Comparison of ENCODE assay signal across 11 cellular contexts in the genomic region with DNA sequence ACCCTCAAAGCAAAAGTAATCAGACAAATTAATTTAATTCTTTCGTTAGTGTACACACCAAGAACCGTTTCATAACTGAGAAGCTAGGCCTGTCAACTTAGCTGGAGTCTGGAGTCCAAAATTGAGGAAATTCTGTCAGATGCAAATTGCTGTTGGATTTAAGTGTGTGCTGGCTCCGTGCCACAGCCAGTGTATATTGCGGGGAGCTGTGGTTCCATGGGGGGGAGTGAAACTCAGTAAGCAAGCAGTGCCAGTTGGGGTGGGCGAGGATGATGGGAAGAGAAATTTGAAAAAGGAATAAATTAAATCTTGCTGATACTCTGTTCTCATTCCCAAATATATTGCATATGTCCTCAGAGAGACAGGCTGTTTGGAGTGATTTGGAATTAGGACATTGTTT. TPM values are rescaled to one million over a fixed set of nuclear protein-coding genes. Genes with fewer than 3 reads are reported as not detected.
DNase-seq lines count a peak whose midpoint lies in the region; ATAC-seq and TF ChIP-seq lines count a peak whose summit lies in the region.
"Had no signal": no experiment of that assay in that cellular context is flagged by ENCODE, and none has a peak within 500 bp of the region (broad histone marks: within the 10 kb centered on the region; RNA-seq: fewer than 3 reads in every experiment).

No MANE protein-coding gene starts in this region.

- H3K4me1 ChIP-seq in DND-41 (ENCODE audit: insufficient read depth, low read length), result peaks cover 59% of the 10 kb centered on the region
- peaks cover 15% of the 10 kb centered on the region for H3K4me1 ChIP-seq in prostate gland (replicated peaks)

- H3K27me3 Mint-ChIP-seq in IgD-negative memory B cell (no peaks in the 10 kb centered on the region), neural crest cell (ENCODE audit: low read depth) (no peaks in the 10 kb centered on the region)
- no peaks in the 10 kb centered on the region for H3K27me3 Mint-ChIP-seq in activated naive CD8-positive, alpha-beta T cell treated with anti-CD3 and anti-CD28 coated beads for 36 hours

- H3K4me3 ChIP-seq in DND-41 (ENCODE audit: low read depth in 1 of 2, low read length in 2 of 2) (peak overlapping the region in 1 of 2 experiments; percentile 8; a peak in 1 of 4 replicates), prostate gland (no peak overlapping the region)

- ATAC-seq in DND-41 (ENCODE audit: insufficient read depth, low read depth), result no peak
- ATAC-seq: left cardiac atrium had no signal

- peaks cover 64 to 72% (median 66%) of the 10 kb centered on the region in 3 donors for H3K4me1 Mint-ChIP-seq in IgD-negative memory B cell
- peaks cover 74% of the 10 kb centered on the region for H3K4me1 Mint-ChIP-seq in activated naive CD8-positive, alpha-beta T cell treated with anti-CD3 and anti-CD28 coated beads for 36 hours
- peaks cover 35% of the 10 kb centered on the region for H3K4me1 Mint-ChIP-seq in neural crest cell

- H3K27me3 ChIP-seq in DND-41 (ENCODE audit: insufficient read depth, low read length, poor library complexity) (no peaks in the 10 kb centered on the region), prostate gland (replicated peaks; ENCODE audit: insufficient read depth) (no peaks in the 10 kb centered on the region)

- H3K9me3 Mint-ChIP-seq in IgD-negative memory B cell (no peaks in the 10 kb centered on the region), neural crest cell (no peaks in the 10 kb centered on the region)
- H3K9me3 Mint-ChIP-seq in activated naive CD8-positive, alpha-beta T cell treated with anti-CD3 and anti-CD28 coated beads for 36 hours, result no peaks in the 10 kb centered on the region

- DNase-seq in DND-41 (no peak), neural crest cell (ENCODE audit: low read depth, low spot score) (no peak), ureter (ENCODE audit: low spot score) (no peak), DMS153 (lab: John Stamatoyannopoulos, UW) (no peak), prostate gland (ENCODE audit: low spot score) (no peak)
- DNase-seq in activated naive CD8-positive, alpha-beta T cell treated with anti-CD3 and anti-CD28 coated beads for 36 hours, result no peak
- no peak for DNase-seq in activated CD4-positive, CD25-positive, alpha-beta regulatory T cell treated with anti-CD3 and anti-CD28 coated beads, Interleukin-2, amount 50 U/mL, for 72 hours
- DNase-seq: GDM1, left cardiac atrium, NCI-H1105 had no signal

- no peak for TF ChIP-seq POLR2A in prostate gland (IDR thresholded peaks at IDR 0.05)

- H3K27ac ChIP-seq in DND-41 (ENCODE audit: low read length) (no peak overlapping the region; the same call in 1 of the 2 replicates), prostate gland (peak overlapping the region in 1 of 2 donors; percentile 9)

- peak overlapping the region; percentile 2; the same call in 1 of the 2 replicates for H3K9ac ChIP-seq in DND-41 (ENCODE audit: low read depth, low read length)

- H3K4me2 ChIP-seq in DND-41 (ENCODE audit: insufficient read depth, low read length), result peak overlapping the region; percentile 82; the same call in 1 of the 2 replicates

- no peaks in the 10 kb centered on the region for H3K9me3 ChIP-seq in DND-41 (ENCODE audit: insufficient read depth, low read length, severe bottlenecking)
- no peaks in the 10 kb centered on the region for H3K9me3 ChIP-seq in prostate gland

- intact Hi-C loops in prostate gland (cut with DNase I), result no loop called here

- peaks cover 89% of the 10 kb centered on the region for H3K79me2 ChIP-seq in DND-41 (ENCODE audit: insufficient read depth, low read length)

- H3K36me3 ChIP-seq in DND-41 (ENCODE audit: insufficient read depth, low read length) (peaks cover 54% of the 10 kb centered on the region), prostate gland (no peaks in the 10 kb centered on the region)

- no peak overlapping the region for H2AFZ ChIP-seq in DND-41 (ENCODE audit: low read depth, low read length)

- TF ChIP-seq CTCF in DND-41 (IDR thresholded peaks at IDR 0.05; ENCODE audit: borderline replicate concordance, extremely low read depth, low read length, poor library complexity, severe bottlenecking), result no peak
- no peak for TF ChIP-seq CTCF in neural crest cell (conservative IDR thresholded peaks at IDR 0.05)
- no peak for TF ChIP-seq CTCF in prostate gland (IDR thresholded peaks at IDR 0.05)

- peaks cover 76% of the 10 kb centered on the region for H4K20me1 ChIP-seq in DND-41 (ENCODE audit: insufficient read depth, low read length)

- H3K4me3 Mint-ChIP-seq in IgD-negative memory B cell, result peak overlapping the region; percentile 90 to 98 (median 96)
- H3K4me3 Mint-ChIP-seq in activated naive CD8-positive, alpha-beta T cell treated with anti-CD3 and anti-CD28 coated beads for 36 hours, result peak overlapping the region; percentile 86
- peak overlapping the region; percentile 20 for H3K4me3 Mint-ChIP-seq in neural crest cell

- 64% methylated on average over 5 of the region's 5 CpGs for WGBS in prostate gland

- no peaks in the 10 kb centered on the region for H3K36me3 Mint-ChIP-seq in IgD-negative memory B cell
- peaks cover 80% of the 10 kb centered on the region for H3K36me3 Mint-ChIP-seq in activated naive CD8-positive, alpha-beta T cell treated with anti-CD3 and anti-CD28 coated beads for 36 hours
- H3K36me3 Mint-ChIP-seq in neural crest cell (ENCODE audit: low read depth), result no peaks in the 10 kb centered on the region

- H3K27ac Mint-ChIP-seq in IgD-negative memory B cell, result peak overlapping the region; percentile 53 to 67 (median 56)
- H3K27ac Mint-ChIP-seq in activated naive CD8-positive, alpha-beta T cell treated with anti-CD3 and anti-CD28 coated beads for 36 hours, result peak overlapping the region; percentile 96
- no peak overlapping the region for H3K27ac Mint-ChIP-seq in neural crest cell (ENCODE audit: unreplicated experiment)

RNA-seq across cellular contexts. Expression of a gene that starts 4.0 kb away (rescaled TPM):
- polyA plus RNA-seq in IgD-negative memory B cell, result 862 TPM
- total RNA-seq in activated naive CD8-positive, alpha-beta T cell treated with anti-CD3 and anti-CD28 coated beads for 36 hours, result 100 to 1,000 TPM; 562 to 566 TPM
- total RNA-seq in neural crest cell, result 159 and 160 TPM in 2 replicates
- 520 TPM for total RNA-seq in ureter
- total RNA-seq in prostate gland, result 100 to 1,000 TPM; 182 to 207 TPM

RNA-seq across cellular contexts. Expression of a gene that starts 39.8 kb away (rescaled TPM):
- 0.64 TPM for polyA plus RNA-seq in IgD-negative memory B cell
- total RNA-seq in activated naive CD8-positive, alpha-beta T cell treated with anti-CD3 and anti-CD28 coated beads for 36 hours, result under 1 TPM; 0.24 to 0.58 TPM
- 0.14 TPM in 1 of 2 replicates, not detected in the other for total RNA-seq in neural crest cell
- total RNA-seq in ureter, result 1.5 TPM
- total RNA-seq in prostate gland, result under 1 TPM in 1 of 2 donors, not detected in 1; 0.91 TPM

RNA-seq across cellular contexts. Expression of a gene that starts 48.9 kb away (rescaled TPM):
- 82.0 TPM for polyA plus RNA-seq in IgD-negative memory B cell
- total RNA-seq in activated naive CD8-positive, alpha-beta T cell treated with anti-CD3 and anti-CD28 coated beads for 36 hours, result 10 to 100 TPM; 94.6 to 97.7 TPM
- 76.6 and 77.6 TPM in 2 replicates for total RNA-seq in neural crest cell
- 82.0 TPM for total RNA-seq in ureter
- total RNA-seq in prostate gland, result 100 to 1,000 TPM; 217 to 237 TPM

RNA-seq across cellular contexts. Expression of a gene that starts 49.3 kb away (rescaled TPM):
- polyA plus RNA-seq in IgD-negative memory B cell, result 126 TPM
- 10 to 100 TPM; 23.6 to 25.1 TPM for total RNA-seq in activated naive CD8-positive, alpha-beta T cell treated with anti-CD3 and anti-CD28 coated beads for 36 hours
- total RNA-seq in neural crest cell (40.3 and 42.3 TPM in 2 replicates), ureter (66.2 TPM), prostate gland (100 to 1,000 TPM; 103 to 145 TPM)

RNA-seq across cellular contexts. Expression of a gene that starts 54.3 kb away (rescaled TPM):
- polyA plus RNA-seq in IgD-negative memory B cell, result 0.35 TPM
- not detected for total RNA-seq in activated naive CD8-positive, alpha-beta T cell treated with anti-CD3 and anti-CD28 coated beads for 36 hours
- total RNA-seq in neural crest cell, result not detected in 2 replicates
- total RNA-seq in ureter, result not detected
- total RNA-seq in prostate gland, result under 1 TPM in 1 of 2 donors, not detected in 1; 0.28 TPM

Comparison
In these comparisons a context has a peak if more than half of its experiments do, and no peak if none do; other contexts are left out.
1. H3K4me3 Mint-ChIP-seq: peak in every context shown above with its lines; median percentile 96 in IgD-negative memory B cell; 86 in activated naive CD8-positive, alpha-beta T cell treated with anti-CD3 and anti-CD28 coated beads for 36 hours; 20 in neural crest cell.